Comparison of ENCODE assay signal across 8 cellular contexts in the genomic region with DNA sequence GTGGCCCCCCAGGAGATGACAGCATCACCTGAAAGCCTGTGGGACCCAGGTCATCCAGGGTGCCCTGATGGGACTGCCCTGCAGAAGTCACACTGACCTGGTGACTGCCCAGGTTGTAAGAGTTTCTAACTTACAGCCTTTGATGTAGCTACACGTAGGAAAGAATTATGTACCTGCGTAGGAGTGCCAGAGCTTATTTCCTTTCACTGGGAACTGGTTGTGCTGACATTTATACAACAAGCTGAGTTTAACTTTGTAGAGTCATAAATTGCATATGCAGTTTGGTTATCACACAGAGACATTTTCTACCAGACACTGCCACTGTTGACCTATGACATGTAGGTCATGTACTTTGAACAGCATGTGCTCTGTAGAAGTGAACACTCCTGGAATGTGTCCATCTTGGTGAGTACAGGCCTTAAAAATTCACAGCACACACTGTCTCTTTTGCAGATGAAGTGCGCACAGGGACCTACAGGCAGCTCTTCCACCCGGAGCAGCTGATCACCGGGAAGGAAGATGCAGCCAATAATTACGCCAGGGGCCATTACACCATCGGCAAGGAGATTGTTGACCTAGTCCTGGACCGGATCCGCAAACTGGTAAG. TPM values are rescaled to one million over a fixed set of nuclear protein-coding genes. Genes with fewer than 3 reads are reported as not detected.
"Had no signal": no experiment of that assay in that cellular context is flagged by ENCODE, and none has a peak within 500 bp of the region (broad histone marks: within the 10 kb centered on the region; RNA-seq: fewer than 3 reads in every experiment).

No MANE protein-coding gene starts in this region.

RNA-seq across cellular contexts. Expression of a gene that starts 3.0 kb away (rescaled TPM):
- total RNA-seq: activated CD4-positive, alpha-beta memory T cell treated with anti-CD3 and anti-CD28 coated beads for 36 hours; activated CD4-positive, alpha-beta T cell treated with anti-CD3 and anti-CD28 coated beads, Interleukin-2, amount 10 ng/mL, durations not matched to agents 7 days and 5 days; activated T-cell treated with anti-CD3 and anti-CD28 coated beads, Interleukin-2, amount 50 U/mL, for 72 hours; ascending aorta; body of pancreas; MCF 10A; PC-9; T-cell had no signal
